In genomic region chr1:51228471-51228870, GRCh38 we compare ENCODE assay signal across 6 cellular contexts. TPM values are rescaled to one million over a fixed set of nuclear protein-coding genes. Genes with fewer than 3 reads are reported as not detected.
DNase-seq lines count a peak whose midpoint lies in the region; TF ChIP-seq lines count a peak whose summit lies in the region.
"Not testable (repeated sequence)": the region's sequence is repeated elsewhere in the genome, so short reads cannot be mapped to it uniquely, and the experiment has no call there.

No MANE protein-coding gene starts in this region.

- 0 out of 2 replicates have a peak overlapping the region, but pooled peaks have one; percentile 24 for H2AFZ ChIP-seq in PC-9

- H3K27me3 Mint-ChIP-seq in Calu3 (ENCODE audit: unreplicated experiment); endodermal cell (ENCODE audit: insufficient read depth); type B pancreatic cell: not testable (repeated sequence)

- DNase-seq in Calu3 = peak; percentile 9
- DNase-seq in NCI-H82 (lab: John Stamatoyannopoulos, UW) = peak; percentile 17
- peak; percentile 79 to 80 for DNase-seq in PC-9
- DNase-seq in endodermal cell = peak; percentile 11
- DNase-seq in islet precursor cell = peak; percentile 30
- not testable (repeated sequence) for DNase-seq in type B pancreatic cell (ENCODE audit: extremely low spot score, unreplicated experiment)

- H3K36me3 Mint-ChIP-seq in Calu3 (ENCODE audit: insufficient read depth, unreplicated experiment); endodermal cell (ENCODE audit: low read depth); type B pancreatic cell: not testable (repeated sequence)

- not testable (repeated sequence) for H3K27ac Mint-ChIP-seq in Calu3 (ENCODE audit: unreplicated experiment); endodermal cell
- H3K27ac Mint-ChIP-seq in type B pancreatic cell = peak overlapping the region; percentile 74

- CTCF ChIA-PET in Calu3 (lab: Charles Lee); PC-9 (lab: Charles Lee): not testable (repeated sequence)

- WGBS in endodermal cell (ENCODE audit: insufficient coverage in 1 of 2, insufficient read length in 1 of 2), 2 experiments = 94 to 96% methylated on average over 5 to 10 of the region's 11 CpGs

- peak overlapping the region; percentile 12; the same call in 1 of the 2 replicates for H3K4me3 ChIP-seq in PC-9
- not testable (repeated sequence) for H3K4me3 ChIP-seq in endodermal cell (ENCODE audit: low read length)

- intact Hi-C loops in Calu3 (cut with micrococcal nuclease; ENCODE audit: unreplicated experiment); PC-9 (cut with micrococcal nuclease; ENCODE audit: unreplicated experiment): not testable (repeated sequence)

- H3K79me2 ChIP-seq in PC-9 (ENCODE audit: low read depth) = not testable (repeated sequence)

- H3F3A ChIP-seq in PC-9 (ENCODE audit: insufficient read depth, low read depth) = peaks cover 15% of the 10 kb centered on the region

- not testable (repeated sequence) for H3K9me2 ChIP-seq in PC-9 (ENCODE audit: insufficient read depth)

- H3K36me3 ChIP-seq in PC-9 (ENCODE audit: low read depth); endodermal cell (ENCODE audit: control insufficient read depth, insufficient read depth, low read length): not testable (repeated sequence)

- POLR2A ChIA-PET in PC-9 (lab: Charles Lee; ENCODE audit: unreplicated experiment) = not testable (repeated sequence)

- H3K9me3 ChIP-seq in PC-9 (ENCODE audit: insufficient read depth, low read depth); endodermal cell (ENCODE audit: control insufficient read depth, low read length): not testable (repeated sequence)

- not testable (repeated sequence) for TF ChIP-seq CTCF in Calu3 (IDR thresholded peaks at IDR 0.05; ENCODE audit: unreplicated experiment); PC-9 (conservative IDR thresholded peaks at IDR 0.05); endodermal cell (conservative IDR thresholded peaks at IDR 0.05); type B pancreatic cell (conservative IDR thresholded peaks at IDR 0.05)

- BruUV-seq in Calu3 (replicated peaks; lab: Mats Ljungman, UMichigan); PC-9 (replicated peaks; lab: Mats Ljungman, UMichigan): not testable (repeated sequence)

- H3K27ac ChIP-seq in PC-9 = peak overlapping the region; percentile 47
- not testable (repeated sequence) for H3K27ac ChIP-seq in endodermal cell (ENCODE audit: low read depth, low read length)

- peaks cover 44% of the 10 kb centered on the region for H3K4me1 ChIP-seq in PC-9 (replicated peaks; ENCODE audit: insufficient read depth)
- not testable (repeated sequence) for H3K4me1 ChIP-seq in endodermal cell (ENCODE audit: control insufficient read depth, insufficient read depth, low read length)

- not testable (repeated sequence) for H3K27me3 ChIP-seq in PC-9 (ENCODE audit: insufficient read depth, low read depth); endodermal cell (ENCODE audit: control insufficient read depth, insufficient read depth, low read length, poor library complexity, severe bottlenecking)

- not testable (repeated sequence) for H3K4me3 Mint-ChIP-seq in Calu3 (ENCODE audit: low read depth, unreplicated experiment); endodermal cell
- H3K4me3 Mint-ChIP-seq in type B pancreatic cell = peak overlapping the region; percentile 39

- peak overlapping the region; percentile 64 for H3K4me2 ChIP-seq in PC-9

- not testable (repeated sequence) for H4K20me1 ChIP-seq in PC-9 (ENCODE audit: insufficient read depth)

- H3K9ac ChIP-seq in endodermal cell (ENCODE audit: extremely low read depth, low read length, poor library complexity, severe bottlenecking) = not testable (repeated sequence)

- H3K4me1 Mint-ChIP-seq in Calu3 (ENCODE audit: low read depth, unreplicated experiment) (peaks cover 10% of the 10 kb centered on the region), endodermal cell (peaks cover 11% of the 10 kb centered on the region)
- not testable (repeated sequence) for H3K4me1 Mint-ChIP-seq in type B pancreatic cell (ENCODE audit: unreplicated experiment)

- not testable (repeated sequence) for H3K9me3 Mint-ChIP-seq in Calu3 (ENCODE audit: low read depth, unreplicated experiment); endodermal cell; type B pancreatic cell

RNA-seq across cellular contexts. Expression of gene RNF11, which starts 7.6 kb away (rescaled TPM):
- total RNA-seq in Calu3 (2022) = 78.1 and 82.1 TPM in 2 replicates
- total RNA-seq in PC-9 (2021) = 63.0 and 73.2 TPM in 2 replicates
- total RNA-seq in endodermal cell = 100 to 1,000 TPM in 1 of 2 donors, 10 to 100 TPM in 1; 84.1 to 103 TPM
- 68.5 TPM for polyA plus RNA-seq in endodermal cell (2013, experiment 1 of 2)
- polyA plus RNA-seq in endodermal cell (2013, experiment 2 of 2) = 68.6 TPM
- 61.8 and 110 TPM in 2 replicates for total RNA-seq in type B pancreatic cell (ENCODE audit: low replicate concordance)
